Comparison of ENCODE assay signal across 1 cellular context in genomic region chr19:55537741-55538111, GRCh38.
TF ChIP-seq lines count a peak whose summit lies in the region.

No MANE protein-coding gene starts in this region.

TF ChIP-seq in H1, 55 proteins besides CTCF, POLR2A, EP300 and RAD21:
- no peak for TF ChIP-seq MAX (IDR thresholded peaks at IDR 0.05)
- 0 out of 2 replicates have a peak, but pooled peaks have one; percentile 22 for TF ChIP-seq JUND (IDR thresholded peaks at IDR 0.05; ENCODE audit: low read length)
- TF ChIP-seq SIX5 (IDR thresholded peaks at IDR 0.05; ENCODE audit: low read depth, low read length): no peak
